Comparison of ENCODE assay signal across 1 cellular context in genomic region chr2:72982781-72983499, GRCh38.
TF ChIP-seq lines count a peak whose summit lies in the region.

No MANE protein-coding gene starts in this region.

TF ChIP-seq in endothelial cell of umbilical vein, 7 proteins besides CTCF, POLR2A, EP300 and RAD21:
- TF ChIP-seq MYC (IDR thresholded peaks at IDR 0.05; ENCODE audit: low read depth, low read length) = no peak
- TF ChIP-seq FOS (IDR thresholded peaks at IDR 0.05; ENCODE audit: borderline replicate concordance, insufficient read depth, low read length) = no peak
- TF ChIP-seq POLR2AphosphoS5 (IDR thresholded peaks at IDR 0.05; ENCODE audit: insufficient read depth, low read depth, low read length) = no peak
- TF ChIP-seq GATA2 (IDR thresholded peaks at IDR 0.05; ENCODE audit: insufficient read depth, insufficient read length, low read depth, low read length) = no peak
- no peak for TF ChIP-seq EZH2 (IDR thresholded peaks at IDR 0.05; ENCODE audit: borderline replicate concordance, low read depth, low read length, severe bottlenecking)
- no peak for TF ChIP-seq MAX (IDR thresholded peaks at IDR 0.05; ENCODE audit: insufficient read depth, insufficient read length)
- no peak for TF ChIP-seq JUN (IDR thresholded peaks at IDR 0.05; ENCODE audit: borderline replicate concordance, insufficient read depth, insufficient read length, low read depth)
